1 cellular context compared by ENCODE assay signal in the genomic region with DNA sequence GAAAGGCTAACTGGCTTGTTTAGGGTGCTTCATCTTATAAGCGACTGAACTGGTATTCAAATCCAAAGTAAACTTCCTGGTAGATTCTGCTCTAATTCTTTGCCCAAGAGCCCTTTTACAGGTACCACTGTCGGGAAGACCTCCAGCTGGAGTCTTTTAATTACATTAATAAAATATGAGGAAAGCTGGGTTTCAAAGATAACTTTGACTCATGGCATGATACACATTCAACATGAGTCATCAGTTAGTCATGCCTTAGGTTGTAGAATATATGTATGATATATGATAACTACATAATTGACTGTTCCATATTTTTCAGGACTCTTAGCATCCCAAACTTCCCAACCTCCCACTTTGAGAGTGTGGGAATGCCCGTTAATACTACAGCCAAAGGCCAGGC.
A peak's percentile ranks its signal among the peaks of the same experiment; 100 is the strongest.
TF ChIP-seq lines count a peak whose summit lies in the region.

No MANE protein-coding gene starts in this region.

TF ChIP-seq in endothelial cell of umbilical vein, 7 proteins besides CTCF, POLR2A, EP300 and RAD21 (continued from another document):
- TF ChIP-seq FOS (IDR thresholded peaks at IDR 0.05; ENCODE audit: borderline replicate concordance, insufficient read depth, low read length) (peak; percentile 94), EZH2 (IDR thresholded peaks at IDR 0.05; ENCODE audit: borderline replicate concordance, low read depth, low read length, severe bottlenecking) (no peak)
